ENCODE assay signal across 1 cellular context in the genomic region with DNA sequence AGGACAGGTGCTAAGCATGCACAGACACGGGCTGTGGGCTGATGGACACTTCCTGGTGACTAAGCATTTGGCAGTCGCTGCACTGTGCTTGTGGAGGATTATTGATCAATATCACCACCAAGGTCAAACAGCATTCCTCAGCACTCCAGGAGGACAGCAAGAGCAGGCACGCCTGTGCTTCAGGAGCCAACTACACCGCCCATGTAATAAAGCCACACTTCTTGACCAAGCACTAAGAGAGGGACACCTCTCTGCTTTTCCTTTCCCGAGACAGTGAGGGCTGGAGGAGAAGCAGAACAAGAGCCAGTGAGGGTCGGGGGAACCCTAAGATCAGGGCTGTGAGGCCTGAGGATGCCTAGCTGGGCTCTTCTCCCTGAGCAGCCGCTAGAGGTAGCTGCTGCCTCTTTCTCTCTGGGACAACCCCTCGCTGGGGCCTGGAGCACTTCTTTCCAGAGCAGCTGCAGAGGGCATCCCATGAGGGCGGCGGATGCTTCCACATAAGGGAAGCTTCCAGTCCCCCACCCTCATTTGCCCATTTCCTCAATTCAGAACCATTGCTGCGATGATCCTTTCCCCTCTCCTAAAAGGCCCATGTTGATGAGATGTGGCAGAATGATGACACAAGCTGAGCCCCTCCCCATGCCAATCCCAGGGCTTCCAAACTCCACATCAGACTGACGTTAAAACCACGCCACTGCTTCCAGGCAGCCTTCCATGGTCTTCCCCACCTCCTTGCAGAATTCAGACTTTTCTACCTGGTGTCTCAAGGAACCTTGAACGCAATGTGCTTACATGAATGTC.
TF ChIP-seq lines count a peak whose summit lies in the region.

No MANE protein-coding gene starts in this region.

TF ChIP-seq in HCT116, 20 proteins besides CTCF, POLR2A, EP300 and RAD21 (continued from another document):
- TF ChIP-seq, protein P1, sequence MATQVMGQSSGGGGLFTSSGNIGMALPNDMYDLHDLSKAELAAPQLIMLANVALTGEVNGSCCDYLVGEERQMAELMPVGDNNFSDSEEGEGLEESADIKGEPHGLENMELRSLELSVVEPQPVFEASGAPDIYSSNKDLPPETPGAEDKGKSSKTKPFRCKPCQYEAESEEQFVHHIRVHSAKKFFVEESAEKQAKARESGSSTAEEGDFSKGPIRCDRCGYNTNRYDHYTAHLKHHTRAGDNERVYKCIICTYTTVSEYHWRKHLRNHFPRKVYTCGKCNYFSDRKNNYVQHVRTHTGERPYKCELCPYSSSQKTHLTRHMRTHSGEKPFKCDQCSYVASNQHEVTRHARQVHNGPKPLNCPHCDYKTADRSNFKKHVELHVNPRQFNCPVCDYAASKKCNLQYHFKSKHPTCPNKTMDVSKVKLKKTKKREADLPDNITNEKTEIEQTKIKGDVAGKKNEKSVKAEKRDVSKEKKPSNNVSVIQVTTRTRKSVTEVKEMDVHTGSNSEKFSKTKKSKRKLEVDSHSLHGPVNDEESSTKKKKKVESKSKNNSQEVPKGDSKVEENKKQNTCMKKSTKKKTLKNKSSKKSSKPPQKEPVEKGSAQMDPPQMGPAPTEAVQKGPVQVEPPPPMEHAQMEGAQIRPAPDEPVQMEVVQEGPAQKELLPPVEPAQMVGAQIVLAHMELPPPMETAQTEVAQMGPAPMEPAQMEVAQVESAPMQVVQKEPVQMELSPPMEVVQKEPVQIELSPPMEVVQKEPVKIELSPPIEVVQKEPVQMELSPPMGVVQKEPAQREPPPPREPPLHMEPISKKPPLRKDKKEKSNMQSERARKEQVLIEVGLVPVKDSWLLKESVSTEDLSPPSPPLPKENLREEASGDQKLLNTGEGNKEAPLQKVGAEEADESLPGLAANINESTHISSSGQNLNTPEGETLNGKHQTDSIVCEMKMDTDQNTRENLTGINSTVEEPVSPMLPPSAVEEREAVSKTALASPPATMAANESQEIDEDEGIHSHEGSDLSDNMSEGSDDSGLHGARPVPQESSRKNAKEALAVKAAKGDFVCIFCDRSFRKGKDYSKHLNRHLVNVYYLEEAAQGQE (IDR thresholded peaks at IDR 0.05; ENCODE audit: low read depth): no peak
- TF ChIP-seq CBX3 (IDR thresholded peaks at IDR 0.05; ENCODE audit: low read depth) (no peak), SP1 (IDR thresholded peaks at IDR 0.05; ENCODE audit: low read depth) (no peak), JUND (IDR thresholded peaks at IDR 0.05) (no peak), EGR1 (IDR thresholded peaks at IDR 0.05; ENCODE audit: low read depth) (no peak), FOSL1 (IDR thresholded peaks at IDR 0.05; ENCODE audit: low read depth) (no peak), EZH2phosphoT487 (IDR thresholded peaks at IDR 0.05; ENCODE audit: borderline replicate concordance) (no peak)
- TF ChIP-seq, protein P2, sequence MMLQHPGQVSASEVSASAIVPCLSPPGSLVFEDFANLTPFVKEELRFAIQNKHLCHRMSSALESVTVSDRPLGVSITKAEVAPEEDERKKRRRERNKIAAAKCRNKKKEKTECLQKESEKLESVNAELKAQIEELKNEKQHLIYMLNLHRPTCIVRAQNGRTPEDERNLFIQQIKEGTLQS (IDR thresholded peaks at IDR 0.05): no peak
- TF ChIP-seq, protein P3, sequence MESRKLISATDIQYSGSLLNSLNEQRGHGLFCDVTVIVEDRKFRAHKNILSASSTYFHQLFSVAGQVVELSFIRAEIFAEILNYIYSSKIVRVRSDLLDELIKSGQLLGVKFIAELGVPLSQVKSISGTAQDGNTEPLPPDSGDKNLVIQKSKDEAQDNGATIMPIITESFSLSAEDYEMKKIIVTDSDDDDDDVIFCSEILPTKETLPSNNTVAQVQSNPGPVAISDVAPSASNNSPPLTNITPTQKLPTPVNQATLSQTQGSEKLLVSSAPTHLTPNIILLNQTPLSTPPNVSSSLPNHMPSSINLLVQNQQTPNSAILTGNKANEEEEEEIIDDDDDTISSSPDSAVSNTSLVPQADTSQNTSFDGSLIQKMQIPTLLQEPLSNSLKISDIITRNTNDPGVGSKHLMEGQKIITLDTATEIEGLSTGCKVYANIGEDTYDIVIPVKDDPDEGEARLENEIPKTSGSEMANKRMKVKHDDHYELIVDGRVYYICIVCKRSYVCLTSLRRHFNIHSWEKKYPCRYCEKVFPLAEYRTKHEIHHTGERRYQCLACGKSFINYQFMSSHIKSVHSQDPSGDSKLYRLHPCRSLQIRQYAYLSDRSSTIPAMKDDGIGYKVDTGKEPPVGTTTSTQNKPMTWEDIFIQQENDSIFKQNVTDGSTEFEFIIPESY (IDR thresholded peaks at IDR 0.05; ENCODE audit: extremely low read depth, insufficient replicate concordance, low read length): no peak
